ENCODE assay signal across 20 cellular contexts in the genomic region with DNA sequence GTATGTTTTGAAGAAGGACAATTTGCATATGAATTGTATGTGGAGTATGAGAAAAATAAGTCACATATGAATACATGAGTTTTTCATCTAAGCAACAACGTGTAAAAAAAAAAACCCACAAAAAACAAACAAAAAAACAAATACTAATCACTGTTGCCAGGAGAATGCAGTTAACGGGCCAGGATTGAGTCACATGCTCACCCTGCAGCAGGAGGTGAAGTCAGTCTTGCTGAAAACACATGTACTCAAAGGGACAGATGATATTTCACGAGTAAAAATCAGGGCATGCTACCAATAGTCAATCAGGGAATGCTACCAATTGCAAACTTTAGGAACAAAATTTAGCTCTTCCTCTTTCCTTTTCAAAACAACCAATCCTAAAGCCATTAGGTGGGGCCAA. TPM values are rescaled to one million over a fixed set of nuclear protein-coding genes. Genes with fewer than 3 reads are reported as not detected.
"Had no signal": no experiment of that assay in that cellular context is flagged by ENCODE, and none has a peak within 500 bp of the region (broad histone marks: within the 10 kb centered on the region; RNA-seq: fewer than 3 reads in every experiment).

No MANE protein-coding gene starts in this region.

- H3K9ac ChIP-seq: SK-N-SH had no signal

- H3K4me2 ChIP-seq: SK-N-SH had no signal

- ATAC-seq: T-cell had no signal

- H3K27ac ChIP-seq: HL-60 had no signal

- DNase-seq: KBM-7, NCI-H1048, NCI-H1105 treated with DMSO at 0.1 percent for 48 hours, NCI-H1417 treated with DMSO at 0.1 percent for 48 hours, NCI-H146, NCI-H1694 treated with DMSO at 0.1 percent for 48 hours, NCI-H1930, NCI-H2081, NCI-H2107, NCI-H2227 treated with DMSO at 0.1 percent for 48 hours, NCI-H524, NCI-H69, NCI-H774, RPMI8226, SHP77, SK-N-SH, SW 1271, T-cell had no signal

RNA-seq across cellular contexts. Expression of a gene that starts 10.4 kb away (rescaled TPM):
- total RNA-seq: HT-29 had no signal
